ENCODE assay signal across 10 cellular contexts in the genomic region with DNA sequence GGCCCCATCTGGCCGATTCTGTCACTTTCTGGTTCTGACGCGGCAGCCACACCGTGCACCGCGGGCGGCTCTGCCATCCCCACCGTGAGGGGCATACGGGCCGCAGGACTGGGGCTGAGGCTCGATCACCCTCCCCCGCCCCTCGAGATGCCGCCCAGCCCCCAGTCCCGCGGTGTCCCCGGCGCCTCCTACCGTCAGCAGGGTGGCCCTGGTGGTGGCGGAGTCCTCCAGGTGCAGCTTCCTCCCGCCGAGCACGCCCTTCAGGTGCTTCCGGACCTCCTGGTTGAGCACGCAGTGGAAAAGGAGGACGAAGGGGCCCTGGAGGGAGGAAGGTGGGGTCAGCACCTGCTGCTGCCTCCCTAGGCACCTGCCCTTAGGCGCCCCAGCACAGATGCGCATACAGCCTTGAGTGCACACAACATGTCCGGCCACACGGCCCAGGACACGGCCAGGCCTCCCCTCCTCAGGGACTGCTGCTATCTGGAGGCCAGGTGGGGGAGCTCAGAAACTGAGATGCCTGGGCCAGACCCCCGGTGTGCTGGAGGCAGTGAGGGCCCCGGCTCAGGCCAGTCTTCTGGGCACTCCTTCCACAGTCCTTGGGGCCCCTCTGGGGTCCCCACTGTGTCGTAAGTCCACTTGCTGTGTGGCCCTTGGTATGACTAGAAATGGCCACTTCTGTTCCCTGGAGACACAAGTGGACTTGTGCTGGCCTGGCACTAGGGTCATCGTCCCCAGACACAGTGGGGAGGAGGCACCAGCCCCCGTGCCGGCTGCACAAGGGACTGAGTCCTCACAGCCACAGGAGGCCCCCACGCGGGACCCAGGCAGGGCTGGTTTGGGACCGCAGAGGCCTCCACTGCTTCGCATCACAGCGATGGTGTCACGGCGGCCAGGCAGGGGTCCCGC. TPM values are rescaled to one million over a fixed set of nuclear protein-coding genes. Genes with fewer than 3 reads are reported as not detected.
DNase-seq lines count a peak whose midpoint lies in the region; ATAC-seq and TF ChIP-seq lines count a peak whose summit lies in the region.
"Had no signal": no experiment of that assay in that cellular context is flagged by ENCODE, and none has a peak within 500 bp of the region (broad histone marks: within the 10 kb centered on the region; RNA-seq: fewer than 3 reads in every experiment).

No MANE protein-coding gene starts in this region.

- no peaks in the 10 kb centered on the region for H3K36me3 Mint-ChIP-seq in activated naive CD8-positive, alpha-beta T cell treated with anti-CD3 and anti-CD28 coated beads, Interleukin-2, amount 50 U/mL, for 24 hours (ENCODE audit: low read depth)
- no peaks in the 10 kb centered on the region for H3K36me3 Mint-ChIP-seq in activated naive CD8-positive, alpha-beta T cell treated with anti-CD3 and anti-CD28 coated beads for 36 hours
- peaks cover 4% of the 10 kb centered on the region for H3K36me3 Mint-ChIP-seq in IgD-negative memory B cell
- H3K36me3 Mint-ChIP-seq: activated CD8-positive, alpha-beta memory T cell treated with anti-CD3 and anti-CD28 coated beads, Interleukin-2, amount 10 ng/mL, durations not matched to agents 7 days and 5 days had no signal

- no peaks in the 10 kb centered on the region for H3K27me3 ChIP-seq in breast epithelium
- H3K27me3 ChIP-seq in BE2C, result no peaks in the 10 kb centered on the region

- H3K27me3 Mint-ChIP-seq in activated naive CD8-positive, alpha-beta T cell treated with anti-CD3 and anti-CD28 coated beads, Interleukin-2, amount 50 U/mL, for 24 hours, result no peaks in the 10 kb centered on the region
- H3K27me3 Mint-ChIP-seq in activated naive CD8-positive, alpha-beta T cell treated with anti-CD3 and anti-CD28 coated beads for 36 hours, result peaks cover 12% of the 10 kb centered on the region
- H3K27me3 Mint-ChIP-seq in IgD-negative memory B cell, result no peaks in the 10 kb centered on the region
- H3K27me3 Mint-ChIP-seq: activated CD8-positive, alpha-beta memory T cell treated with anti-CD3 and anti-CD28 coated beads, Interleukin-2, amount 10 ng/mL, durations not matched to agents 7 days and 5 days had no signal

- intact Hi-C loops in breast epithelium (cut with DNase I; ENCODE audit: low total_unique reads), result no loop called here

- ATAC-seq in activated naive CD8-positive, alpha-beta T cell treated with anti-CD3 and anti-CD28 coated beads, Interleukin-2, amount 50 U/mL, for 24 hours, result no peak
- ATAC-seq in stimulated activated naive CD8-positive, alpha-beta T cell treated with anti-CD3 and anti-CD28 coated beads, Interleukin-15, Interleukin-2, amounts not matched to agents 100 U/mL and 50 U/mL, for 24 hours, result peak; percentile 15

- peaks cover 18% of the 10 kb centered on the region for H3K4me1 Mint-ChIP-seq in activated naive CD8-positive, alpha-beta T cell treated with anti-CD3 and anti-CD28 coated beads, Interleukin-2, amount 50 U/mL, for 24 hours
- H3K4me1 Mint-ChIP-seq in activated naive CD8-positive, alpha-beta T cell treated with anti-CD3 and anti-CD28 coated beads for 36 hours, result peaks cover 20% of the 10 kb centered on the region
- peaks cover 5 to 12% (median 9%) of the 10 kb centered on the region in 3 donors for H3K4me1 Mint-ChIP-seq in IgD-negative memory B cell

- TF ChIP-seq CTCF in breast epithelium (IDR thresholded peaks at IDR 0.05) (no peak), BE2C (IDR thresholded peaks at IDR 0.05; ENCODE audit: low read depth, low read length) (no peak)

- H3K4me1 ChIP-seq in breast epithelium (no peaks in the 10 kb centered on the region), BE2C (peaks cover 10% of the 10 kb centered on the region)

- no peak for TF ChIP-seq POLR2A in breast epithelium (IDR thresholded peaks at IDR 0.05)

- no peaks in the 10 kb centered on the region for H3K9me3 Mint-ChIP-seq in activated naive CD8-positive, alpha-beta T cell treated with anti-CD3 and anti-CD28 coated beads, Interleukin-2, amount 50 U/mL, for 24 hours
- H3K9me3 Mint-ChIP-seq in activated naive CD8-positive, alpha-beta T cell treated with anti-CD3 and anti-CD28 coated beads for 36 hours, result no peaks in the 10 kb centered on the region
- no peaks in the 10 kb centered on the region for H3K9me3 Mint-ChIP-seq in IgD-negative memory B cell

- H3K9me3 ChIP-seq in breast epithelium (no peaks in the 10 kb centered on the region), BE2C (no peaks in the 10 kb centered on the region)

- H3K36me3 ChIP-seq in breast epithelium (no peaks in the 10 kb centered on the region), BE2C (no peaks in the 10 kb centered on the region)

- H3K27ac Mint-ChIP-seq in activated naive CD8-positive, alpha-beta T cell treated with anti-CD3 and anti-CD28 coated beads, Interleukin-2, amount 50 U/mL, for 24 hours, result no peak overlapping the region
- H3K27ac Mint-ChIP-seq in activated naive CD8-positive, alpha-beta T cell treated with anti-CD3 and anti-CD28 coated beads for 36 hours, result no peak overlapping the region
- peak overlapping the region in 2 of 3 donors; percentile 41 to 90 for H3K27ac Mint-ChIP-seq in IgD-negative memory B cell
- H3K27ac Mint-ChIP-seq: activated CD8-positive, alpha-beta memory T cell treated with anti-CD3 and anti-CD28 coated beads, Interleukin-2, amount 10 ng/mL, durations not matched to agents 7 days and 5 days had no signal

- H3K27ac ChIP-seq in breast epithelium, result no peak overlapping the region
- H3K27ac ChIP-seq: C4-2B had no signal

- H3K4me3 ChIP-seq in breast epithelium (no peak overlapping the region), BE2C (ENCODE audit: low read depth, low read length) (no peak overlapping the region)

- H3K4me3 Mint-ChIP-seq in activated naive CD8-positive, alpha-beta T cell treated with anti-CD3 and anti-CD28 coated beads, Interleukin-2, amount 50 U/mL, for 24 hours, result peak overlapping the region; percentile 21
- H3K4me3 Mint-ChIP-seq in activated naive CD8-positive, alpha-beta T cell treated with anti-CD3 and anti-CD28 coated beads for 36 hours, result no peak overlapping the region
- H3K4me3 Mint-ChIP-seq in IgD-negative memory B cell, result peak overlapping the region in 3 of 4 donors; percentile 30 to 82 (median 79)
- H3K4me3 Mint-ChIP-seq: activated CD8-positive, alpha-beta memory T cell treated with anti-CD3 and anti-CD28 coated beads, Interleukin-2, amount 10 ng/mL, durations not matched to agents 7 days and 5 days had no signal

- no peak for DNase-seq in activated naive CD8-positive, alpha-beta T cell treated with anti-CD3 and anti-CD28 coated beads, Interleukin-2, amount 50 U/mL, for 24 hours
- no peak for DNase-seq in activated naive CD8-positive, alpha-beta T cell treated with anti-CD3 and anti-CD28 coated beads for 36 hours
- peak; percentile 57 for DNase-seq in central memory CD4-positive, alpha-beta T cell
- DNase-seq in stimulated activated naive CD8-positive, alpha-beta T cell treated with anti-CD3 and anti-CD28 coated beads, Interleukin-15, Interleukin-2, amounts not matched to agents 100 U/mL and 50 U/mL, for 24 hours, result no peak
- DNase-seq in breast epithelium (ENCODE audit: low spot score in 2 of 2) (no peak), BE2C (no peak), HK-2 (ENCODE audit: unreplicated experiment) (no peak)

RNA-seq across cellular contexts. Expression of a gene that starts 31.5 kb away (rescaled TPM):
- 10 to 100 TPM; 60.2 to 70.0 TPM for total RNA-seq in activated naive CD8-positive, alpha-beta T cell treated with anti-CD3 and anti-CD28 coated beads for 36 hours
- polyA plus RNA-seq in IgD-negative memory B cell, result 22.1 TPM
- total RNA-seq in breast epithelium, result 10 to 100 TPM; 25.4 to 40.6 (median 37.6) TPM
- polyA plus RNA-seq in BE2C (2012; ENCODE audit: insufficient read depth, insufficient read length, low read depth), result 142 TPM

Comparison
In these comparisons a context has a peak if more than half of its experiments do, and no peak if none do; other contexts are left out.
1. H3K27ac Mint-ChIP-seq: peak in IgD-negative memory B cell (2 of 3); none in activated naive CD8-positive, alpha-beta T cell treated with anti-CD3 and anti-CD28 coated beads, Interleukin-2, amount 50 U/mL, for 24 hours (single experiment) and activated naive CD8-positive, alpha-beta T cell treated with anti-CD3 and anti-CD28 coated beads for 36 hours (single experiment).